15 cellular contexts compared by ENCODE assay signal in the genomic region with DNA sequence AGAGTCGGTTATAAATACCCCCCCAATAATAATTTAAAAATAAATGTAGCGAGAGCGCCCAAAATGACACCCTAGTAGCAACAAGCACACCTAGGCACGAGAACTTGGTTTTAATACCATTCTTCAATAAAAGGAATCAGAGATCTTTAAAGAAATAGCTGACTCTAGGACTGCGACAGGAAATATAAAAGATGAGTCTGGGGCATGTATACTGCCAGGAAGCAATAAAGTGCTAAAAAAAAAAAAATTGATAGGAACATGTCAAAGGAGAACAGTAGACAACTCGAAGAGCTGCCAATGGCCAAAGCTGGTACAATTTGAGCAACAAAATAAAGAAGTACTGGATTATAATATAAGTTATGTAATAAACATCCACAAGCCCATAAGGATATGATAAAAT. TPM values are rescaled to one million over a fixed set of nuclear protein-coding genes. Genes with fewer than 3 reads are reported as not detected.
DNase-seq lines count a peak whose midpoint lies in the region; ATAC-seq, FAIRE-seq and TF ChIP-seq lines count a peak whose summit lies in the region.
"Had no signal": no experiment of that assay in that cellular context is flagged by ENCODE, and none has a peak within 500 bp of the region (broad histone marks: within the 10 kb centered on the region; RNA-seq: fewer than 3 reads in every experiment).

No MANE protein-coding gene starts in this region.

- no peak for FAIRE-seq in astrocyte (lab: Jason Lieb, UNC)
- FAIRE-seq: pancreas had no signal

- H3K27ac ChIP-seq in BLaER1 treated with 17β-estradiol and CSF1 and Interleukin-3, amounts not matched to agents 10 nM and 100 nM: no peak overlapping the region
- no peak overlapping the region for H3K27ac ChIP-seq in GM23338 (ENCODE audit: low read depth)
- no peak overlapping the region for H3K27ac ChIP-seq in astrocyte (ENCODE audit: low read depth, low read length)
- no peak overlapping the region for H3K27ac ChIP-seq in neural cell (ENCODE audit: low read length)
- H3K27ac ChIP-seq: pancreas, SJCRH30 had no signal

- H4K20me1 ChIP-seq in BLaER1 treated with 17β-estradiol and CSF1 and Interleukin-3, amounts not matched to agents 10 nM and 100 nM: peaks cover 62 to 68% (median 67%) of the 10 kb centered on the region in 11 experiments
- peaks cover 56% of the 10 kb centered on the region for H4K20me1 ChIP-seq in GM23338 (replicated peaks; ENCODE audit: insufficient read depth)
- peaks cover 62% of the 10 kb centered on the region for H4K20me1 ChIP-seq in astrocyte (ENCODE audit: insufficient read depth, low read length)
- H4K20me1 ChIP-seq in neural cell (ENCODE audit: insufficient read depth): peaks cover 8% of the 10 kb centered on the region

- peak overlapping the region in 5 of 10 experiments; percentile 81 to 90 (median 86); a peak in 6 of 20 replicates for H3K4me3 ChIP-seq in BLaER1 treated with 17β-estradiol and CSF1 and Interleukin-3, amounts not matched to agents 10 nM and 100 nM
- 0 out of 2 replicates have a peak overlapping the region, but pooled peaks have one; percentile 63 for H3K4me3 ChIP-seq in GM23338
- H3K4me3 ChIP-seq in astrocyte (ENCODE audit: insufficient read depth, low read depth, low read length): no peak overlapping the region
- peak overlapping the region; percentile 91 for H3K4me3 ChIP-seq in neural cell (ENCODE audit: low read length)
- H3K4me3 ChIP-seq: SJCRH30 had no signal

- H3K9me3 ChIP-seq in BLaER1 treated with 17β-estradiol and CSF1 and Interleukin-3, amounts not matched to agents 10 nM and 100 nM (replicated peaks in 1 of 11): no peaks in the 10 kb centered on the region
- H3K9me3 ChIP-seq in astrocyte (ENCODE audit: insufficient read depth, low read depth, low read length) (no peaks in the 10 kb centered on the region), neural cell (ENCODE audit: low read length) (no peaks in the 10 kb centered on the region)
- H3K9me3 ChIP-seq: pancreas, SJCRH30 had no signal

- DNase-seq in GM23338 (ENCODE audit: low spot score): no peak
- DNase-seq in astrocyte (ENCODE audit: low read depth): no peak
- no peak for DNase-seq in HUDEP-2 (lab: John Stamatoyannopoulos, UW; ENCODE audit: unreplicated experiment in 76 of 76)
- no peak for DNase-seq in NCI-H1436 treated with DMSO at 0.1 percent for 48 hours (lab: John Stamatoyannopoulos, UW)
- DNase-seq: anterior cingulate cortex; COR-L47; H7; IMR-90; NCI-H69; pancreas; SJCRH30; stimulated activated naive CD4-positive, alpha-beta T cell had no signal

- H3K4me2 ChIP-seq in BLaER1 treated with 17β-estradiol and CSF1 and Interleukin-3, amounts not matched to agents 10 nM and 100 nM: peak overlapping the region; percentile 74 to 97 (median 91)
- peak overlapping the region; percentile 89 for H3K4me2 ChIP-seq in GM23338
- peak overlapping the region; percentile 88 for H3K4me2 ChIP-seq in astrocyte (ENCODE audit: low read length)
- H3K4me2 ChIP-seq in neural cell (ENCODE audit: low read length): no peak overlapping the region

- H3K9me3 Mint-ChIP-seq in GM23338: no peaks in the 10 kb centered on the region
- H3K9me3 Mint-ChIP-seq in astrocyte (ENCODE audit: unreplicated experiment): no peaks in the 10 kb centered on the region

- no peak overlapping the region for H2AFZ ChIP-seq in GM23338
- H2AFZ ChIP-seq in astrocyte (ENCODE audit: low read depth, low read length): no peak overlapping the region
- no peak overlapping the region for H2AFZ ChIP-seq in neural cell (ENCODE audit: low read depth, low read length)

- TF ChIP-seq CTCF in GM23338 (conservative IDR thresholded peaks at IDR 0.05; ENCODE audit: low read depth in 2 of 2) (no peak), astrocyte (IDR thresholded peaks at IDR 0.05; ENCODE audit: insufficient read depth, low read depth, low read length) (no peak), neural cell (IDR thresholded peaks at IDR 0.05; ENCODE audit: poor library complexity, severe bottlenecking) (no peak)

- TF ChIP-seq EP300 in neural cell (conservative IDR thresholded peaks at IDR 0.05; ENCODE audit: poor library complexity, severe bottlenecking): no peak

- peaks cover 35 to 68% (median 53%) of the 10 kb centered on the region in 10 experiments for H3K4me1 ChIP-seq in BLaER1 treated with 17β-estradiol and CSF1 and Interleukin-3, amounts not matched to agents 10 nM and 100 nM
- H3K4me1 ChIP-seq in GM23338 (ENCODE audit: insufficient read depth) (peaks cover 40% of the 10 kb centered on the region), astrocyte (ENCODE audit: insufficient read depth, low read length) (peaks cover 14% of the 10 kb centered on the region)

- H3K27ac Mint-ChIP-seq in GM23338: no peak overlapping the region
- no peak overlapping the region for H3K27ac Mint-ChIP-seq in astrocyte (ENCODE audit: unreplicated experiment)

- H3K36me3 Mint-ChIP-seq in GM23338 (ENCODE audit: low read depth) (peaks cover 26% of the 10 kb centered on the region; the same call in 2 of the 3 replicates), astrocyte (ENCODE audit: low read depth, unreplicated experiment) (peaks cover 2% of the 10 kb centered on the region)

- peak overlapping the region; percentile 32; the same call in 1 of the 3 replicates for H3K4me3 Mint-ChIP-seq in GM23338
- peak overlapping the region; percentile 71 for H3K4me3 Mint-ChIP-seq in astrocyte (ENCODE audit: unreplicated experiment)

- peaks cover 83% of the 10 kb centered on the region for H3K79me2 ChIP-seq in GM23338 (replicated peaks; ENCODE audit: insufficient read depth)
- peaks cover 90% of the 10 kb centered on the region for H3K79me2 ChIP-seq in astrocyte (ENCODE audit: insufficient read depth, low read length)
- peaks cover 68% of the 10 kb centered on the region for H3K79me2 ChIP-seq in neural cell (replicated peaks; ENCODE audit: insufficient read depth, low read length)

- 0 out of 22 replicates have a peak overlapping the region, but pooled peaks of 2 of the 11 experiments have one; percentile 97 to 99 for H3K9ac ChIP-seq in BLaER1 treated with 17β-estradiol and CSF1 and Interleukin-3, amounts not matched to agents 10 nM and 100 nM
- H3K9ac ChIP-seq in astrocyte (ENCODE audit: low read length) (no peak overlapping the region), neural cell (ENCODE audit: low read length) (no peak overlapping the region)

- H3K27me3 Mint-ChIP-seq in GM23338 (ENCODE audit: insufficient read depth, low read depth, poor library complexity) (peaks cover 13% of the 10 kb centered on the region), astrocyte (ENCODE audit: low read depth, unreplicated experiment) (no peaks in the 10 kb centered on the region)

- H3K4me1 Mint-ChIP-seq in GM23338 (peaks cover 57% of the 10 kb centered on the region), astrocyte (ENCODE audit: low read depth, unreplicated experiment) (peaks cover 28% of the 10 kb centered on the region)

- no peaks in the 10 kb centered on the region for H3K9me2 ChIP-seq in GM23338 (ENCODE audit: insufficient read depth)
- no peaks in the 10 kb centered on the region for H3K9me2 ChIP-seq in neural cell (ENCODE audit: insufficient read depth, low read length)

- no peak for TF ChIP-seq RAD21 in neural cell (conservative IDR thresholded peaks at IDR 0.05)

- H3K36me3 ChIP-seq in BLaER1 treated with 17β-estradiol and CSF1 and Interleukin-3, amounts not matched to agents 10 nM and 100 nM: peaks cover 7 to 61% (median 34%) of the 10 kb centered on the region in 11 experiments; a peak in 21 of 22 replicates
- H3K36me3 ChIP-seq in GM23338 (ENCODE audit: insufficient read depth) (no peaks in the 10 kb centered on the region), astrocyte (ENCODE audit: insufficient read depth, low read length) (peaks cover 4% of the 10 kb centered on the region), neural cell (ENCODE audit: insufficient read depth, low read length) (no peaks in the 10 kb centered on the region)
- H3K36me3 ChIP-seq: pancreas had no signal

- no peak for ATAC-seq in GM23338
- no peak for ATAC-seq in HG03097 (IDR thresholded peaks at IDR 0.05; ENCODE audit: low FRiP score, unreplicated experiment)
- ATAC-seq: pancreas had no signal

- H3K27me3 ChIP-seq in BLaER1 treated with 17β-estradiol and CSF1 and Interleukin-3, amounts not matched to agents 10 nM and 100 nM: no peaks in the 10 kb centered on the region
- no peaks in the 10 kb centered on the region for H3K27me3 ChIP-seq in GM23338 (ENCODE audit: insufficient read depth)
- no peaks in the 10 kb centered on the region for H3K27me3 ChIP-seq in astrocyte (ENCODE audit: insufficient read depth, low read length)
- no peaks in the 10 kb centered on the region for H3K27me3 ChIP-seq in neural cell (ENCODE audit: insufficient read depth, low read depth, low read length)
- H3K27me3 ChIP-seq: pancreas, SJCRH30 had no signal

- H3F3A ChIP-seq in GM23338 (replicated peaks; ENCODE audit: low read depth) (no peaks in the 10 kb centered on the region), neural cell (ENCODE audit: insufficient read depth, low read length, poor library complexity, severe bottlenecking) (peaks cover 3% of the 10 kb centered on the region)

TF ChIP-seq in neural cell, 6 proteins besides CTCF, POLR2A, EP300 and RAD21 (continues in another document):
- no peak for TF ChIP-seq MXI1 (conservative IDR thresholded peaks at IDR 0.05; ENCODE audit: poor library complexity, severe bottlenecking)
- no peak for TF ChIP-seq EZH2 (IDR thresholded peaks at IDR 0.05; ENCODE audit: borderline replicate concordance, insufficient read depth, low read length, poor library complexity, severe bottlenecking)
- no peak for TF ChIP-seq TAF1 (IDR thresholded peaks at IDR 0.05; ENCODE audit: low read depth)

RNA-seq across cellular contexts. Expression of gene PNISR, which starts 2.2 kb away (rescaled TPM):
- total RNA-seq in GM23338 (2014; rRNA removed; shearing (Covaris generic)): 124 and 135 TPM in 2 replicates
- polyA plus RNA-seq in GM23338 (2016; fragmentation: Nextera tagmentation; extraction: Ambion mirVana): 241 and 270 TPM in 2 replicates
- 54.3 and 62.2 TPM in 2 replicates for total RNA-seq in astrocyte
- polyA plus RNA-seq in neural cell: 350 and 391 TPM in 2 replicates
- 250 and 305 TPM in 2 replicates for polyA minus RNA-seq in neural cell

RNA-seq across cellular contexts. Expression of gene COQ3, which starts 28.9 kb away (rescaled TPM):
- 10.6 and 11.8 TPM in 2 replicates for total RNA-seq in GM23338 (2014; rRNA removed; shearing (Covaris generic))
- polyA plus RNA-seq in GM23338 (2016; fragmentation: Nextera tagmentation; extraction: Ambion mirVana) (22.5 and 24.9 TPM in 2 replicates), neural cell (23.0 and 23.5 TPM in 2 replicates)
- 3.7 and 5.0 TPM in 2 replicates for total RNA-seq in astrocyte
- polyA minus RNA-seq in neural cell: 10.0 and 10.7 TPM in 2 replicates
